ENCODE assay signal across 16 cellular contexts in genomic region chr6:52787917-52788316, GRCh38. TPM values are rescaled to one million over a fixed set of nuclear protein-coding genes. Genes with fewer than 3 reads are reported as not detected.
DNase-seq lines count a peak whose midpoint lies in the region; TF ChIP-seq lines count a peak whose summit lies in the region.
"Had no signal": no experiment of that assay in that cellular context is flagged by ENCODE, and none has a peak within 500 bp of the region (broad histone marks: within the 10 kb centered on the region; RNA-seq: fewer than 3 reads in every experiment).

No MANE protein-coding gene starts in this region.

- H3K9me3 Mint-ChIP-seq in nephron (peaks cover 3% of the 10 kb centered on the region), type B pancreatic cell (peaks cover 6% of the 10 kb centered on the region)

- 28 to 38% (median 30%) methylated on average over 3 of the region's 3 CpGs for WGBS in adrenal gland, 4 donors
- WGBS in hepatocyte (ENCODE audit: low lambda C conversion rate, missing lambda C conversion rate), result 41% methylated on average over 3 of the region's 3 CpGs
- WGBS in testis, 2 donors, result 23 to 29% methylated on average over 3 of the region's 3 CpGs

- no peaks in the 10 kb centered on the region for H3K9me2 ChIP-seq in hepatocyte (replicated peaks; ENCODE audit: insufficient read depth)

- H3K4me3 Mint-ChIP-seq in nephron (no peak overlapping the region), type B pancreatic cell (no peak overlapping the region)
- H3K4me3 Mint-ChIP-seq: CD8-positive, alpha-beta memory T cell had no signal

- H3K36me3 Mint-ChIP-seq in nephron (ENCODE audit: low read depth) (peaks cover 5% of the 10 kb centered on the region), type B pancreatic cell (no peaks in the 10 kb centered on the region)

- H2AFZ ChIP-seq in hepatocyte, result no peak overlapping the region

- H3K4me1 ChIP-seq in adrenal gland (replicated peaks in 1 of 2), result peaks cover 0 to 5% of the 10 kb centered on the region in 2 donors
- peaks cover 5% of the 10 kb centered on the region for H3K4me1 ChIP-seq in hepatocyte (ENCODE audit: insufficient read depth)
- peaks cover 10% of the 10 kb centered on the region for H3K4me1 ChIP-seq in testis
- H3K4me1 ChIP-seq in ascending aorta, result no peaks in the 10 kb centered on the region
- no peaks in the 10 kb centered on the region for H3K4me1 ChIP-seq in uterus
- H3K4me1 ChIP-seq: BLaER1 treated with 17β-estradiol and CSF1 and Interleukin-3, amounts not matched to agents 10 nM and 100 nM had no signal

- TF ChIP-seq POLR2A in adrenal gland (IDR thresholded peaks at IDR 0.05) (no peak), testis (IDR thresholded peaks at IDR 0.05) (no peak), uterus (IDR thresholded peaks at IDR 0.05) (no peak)

- H3K36me3 ChIP-seq in adrenal gland (replicated peaks in 1 of 2), result no peaks in the 10 kb centered on the region
- no peaks in the 10 kb centered on the region for H3K36me3 ChIP-seq in hepatocyte (replicated peaks; ENCODE audit: insufficient read depth, low read depth)
- H3K36me3 ChIP-seq in testis (ENCODE audit: low read depth, missing control alignments), result no peaks in the 10 kb centered on the region
- H3K36me3 ChIP-seq in ascending aorta, result no peaks in the 10 kb centered on the region
- H3K36me3 ChIP-seq in uterus, result no peaks in the 10 kb centered on the region
- H3K36me3 ChIP-seq: BLaER1 treated with 17β-estradiol and CSF1 and Interleukin-3, amounts not matched to agents 10 nM and 100 nM had no signal

- H3K27ac ChIP-seq in adrenal gland (peak overlapping the region; percentile 30 to 81 (median 75)), hepatocyte (peak overlapping the region; percentile 70), testis (peak overlapping the region; percentile 29 to 50), ascending aorta (no peak overlapping the region), uterus (no peak overlapping the region)
- H3K27ac ChIP-seq: BLaER1 treated with 17β-estradiol and CSF1 and Interleukin-3, amounts not matched to agents 10 nM and 100 nM had no signal

- intact Hi-C loops in adrenal gland (cut with DNase I), result no loop called here
- intact Hi-C loops in testis (cut with DNase I; ENCODE audit: low total_unique reads), result no loop called here
- intact Hi-C loops in ascending aorta (cut with DNase I), result loop anchor here (2.0 kb wide), 1 partner anchor 39 kb away; no protein-coding TSS in a partner anchor
- intact Hi-C loops in uterus (cut with DNase I; ENCODE audit: low total_unique reads), result no loop called here

- no peaks in the 10 kb centered on the region for H3K4me1 Mint-ChIP-seq in nephron
- H3K4me1 Mint-ChIP-seq in type B pancreatic cell (ENCODE audit: unreplicated experiment), result no peaks in the 10 kb centered on the region
- H3K4me1 Mint-ChIP-seq: CD8-positive, alpha-beta memory T cell had no signal

- no peaks in the 10 kb centered on the region for H4K20me1 ChIP-seq in hepatocyte (ENCODE audit: insufficient read depth, poor library complexity, severe bottlenecking)
- H4K20me1 ChIP-seq: BLaER1 treated with 17β-estradiol and CSF1 and Interleukin-3, amounts not matched to agents 10 nM and 100 nM had no signal

- H3K27ac Mint-ChIP-seq in nephron (peak overlapping the region in 2 of 3 experiments; percentile 39 to 80), type B pancreatic cell (no peak overlapping the region)
- H3K27ac Mint-ChIP-seq: CD8-positive, alpha-beta memory T cell had no signal

- H3K27me3 ChIP-seq in adrenal gland (no peaks in the 10 kb centered on the region), hepatocyte (no peaks in the 10 kb centered on the region), testis (no peaks in the 10 kb centered on the region), ascending aorta (no peaks in the 10 kb centered on the region), uterus (no peaks in the 10 kb centered on the region)
- H3K27me3 ChIP-seq: BLaER1 treated with 17β-estradiol and CSF1 and Interleukin-3, amounts not matched to agents 10 nM and 100 nM had no signal

- H3K9me3 ChIP-seq in adrenal gland (replicated peaks in 1 of 3) (no peaks in the 10 kb centered on the region), hepatocyte (ENCODE audit: low read depth) (no peaks in the 10 kb centered on the region), testis (no peaks in the 10 kb centered on the region), ascending aorta (no peaks in the 10 kb centered on the region), uterus (no peaks in the 10 kb centered on the region)

- H3K4me3 ChIP-seq in adrenal gland (no peak overlapping the region), hepatocyte (no peak overlapping the region), testis (no peak overlapping the region), ascending aorta (no peak overlapping the region), uterus (no peak overlapping the region)
- H3K4me3 ChIP-seq: BLaER1 treated with 17β-estradiol and CSF1 and Interleukin-3, amounts not matched to agents 10 nM and 100 nM had no signal

- H3K79me2 ChIP-seq in hepatocyte, result no peaks in the 10 kb centered on the region

- H3K27me3 Mint-ChIP-seq in nephron (ENCODE audit: low read depth), result no peaks in the 10 kb centered on the region
- H3K27me3 Mint-ChIP-seq in type B pancreatic cell, result no peaks in the 10 kb centered on the region

- TF ChIP-seq CTCF in adrenal gland (IDR thresholded peaks at IDR 0.05), result no peak
- no peak for TF ChIP-seq CTCF in hepatocyte (IDR thresholded peaks at IDR 0.05; ENCODE audit: poor library complexity)
- no peak for TF ChIP-seq CTCF in nephron (IDR thresholded peaks at IDR 0.05; ENCODE audit: unreplicated experiment in 3 of 3)
- no peak for TF ChIP-seq CTCF in testis (IDR thresholded peaks at IDR 0.05)
- no peak for TF ChIP-seq CTCF in ascending aorta (IDR thresholded peaks at IDR 0.05)
- no peak for TF ChIP-seq CTCF in type B pancreatic cell (conservative IDR thresholded peaks at IDR 0.05)
- no peak for TF ChIP-seq CTCF in uterus (IDR thresholded peaks at IDR 0.05)

- peak overlapping the region; percentile 58 for H3K4me2 ChIP-seq in hepatocyte
- H3K4me2 ChIP-seq: BLaER1 treated with 17β-estradiol and CSF1 and Interleukin-3, amounts not matched to agents 10 nM and 100 nM had no signal

- DNase-seq in adrenal gland (peak in 4 of 7 donors; percentile 38 to 59 (median 46)), hepatocyte (ENCODE audit: low spot score) (peak; percentile 28), testis (no peak), ascending aorta (ENCODE audit: low spot score in 2 of 2) (no peak), type B pancreatic cell (ENCODE audit: extremely low spot score, unreplicated experiment) (no peak), uterus (no peak)
- DNase-seq: CD8-positive, alpha-beta memory T cell; DMS79; NCI-H1694 treated with DMSO at 0.1 percent for 48 hours; NCI-H774; SHP77 treated with DMSO at 0.1 percent for 48 hours had no signal

RNA-seq across cellular contexts. Expression of gene GSTA1, which starts 15.7 kb away (rescaled TPM):
- total RNA-seq in adrenal gland, result 1,000 to 10,000 TPM in 3 of 8 donors, 100 to 1,000 TPM in 5; 185 to 5,177 (median 599) TPM
- polyA plus RNA-seq in adrenal gland, result 1,000 to 10,000 TPM in 2 of 3 donors, 100 to 1,000 TPM in 1; 118 to 3,206 (median 1,070) TPM
- 1,177 and 1,195 TPM in 2 replicates for total RNA-seq in hepatocyte
- 767 and 1,158 TPM in 2 replicates for polyA plus RNA-seq in hepatocyte
- 100 to 1,000 TPM; 307 to 349 TPM for total RNA-seq in testis
- 577 TPM for polyA plus RNA-seq in testis (ENCODE audit: insufficient read depth, low read depth, low replicate concordance)
- total RNA-seq in ascending aorta, result 26.7 TPM
- 175 and 247 TPM in 2 replicates for total RNA-seq in type B pancreatic cell (ENCODE audit: low replicate concordance)
- under 1 TPM in 2 of 4 donors, not detected in 2; 0.90 to 0.95 TPM for total RNA-seq in uterus
- total RNA-seq: CD8-positive, alpha-beta memory T cell; H1; NCI-H460 had no signal
- polyA plus RNA-seq: CD8-positive, alpha-beta memory T cell had no signal

RNA-seq across cellular contexts. Expression of gene GSTA2, which starts 24.6 kb away (rescaled TPM):
- total RNA-seq in adrenal gland (1 to 10 TPM in 7 of 8 donors, under 1 TPM in 1; 0.46 to 4.9 (median 1.8) TPM), hepatocyte (402 and 441 TPM in 2 replicates), testis (10 to 100 TPM; 85.9 to 89.9 TPM), ascending aorta (not detected), type B pancreatic cell (ENCODE audit: low replicate concordance) (20.7 and 25.3 TPM in 2 replicates), uterus (not detected)
- polyA plus RNA-seq in adrenal gland (1 to 10 TPM in 2 of 3 donors, under 1 TPM in 1; 0.32 to 8.4 (median 2.0) TPM), hepatocyte (305 and 383 TPM in 2 replicates), testis (ENCODE audit: insufficient read depth, low read depth, low replicate concordance) (65.4 TPM)
- total RNA-seq: CD8-positive, alpha-beta memory T cell; H1; NCI-H460; RPMI7951 had no signal
- polyA plus RNA-seq: CD8-positive, alpha-beta memory T cell had no signal

RNA-seq across cellular contexts. Expression of gene GSTA5, which starts 52.7 kb away (rescaled TPM):
- total RNA-seq in adrenal gland (not detected), hepatocyte (not detected in 2 replicates), testis (not detected), ascending aorta (not detected), type B pancreatic cell (ENCODE audit: low replicate concordance) (not detected in 2 replicates), uterus (not detected)
- polyA plus RNA-seq in adrenal gland (not detected), hepatocyte (not detected in 2 replicates), testis (ENCODE audit: insufficient read depth, low read depth, low replicate concordance) (not detected)
- total RNA-seq: CD8-positive, alpha-beta memory T cell; H1; NCI-H460; RPMI7951 had no signal
- polyA plus RNA-seq: CD8-positive, alpha-beta memory T cell; H1 had no signal

Comparison
In these comparisons a context has a peak if more than half of its experiments do, and no peak if none do; other contexts are left out.
1. DNase-seq: peak in adrenal gland (4 of 7) and hepatocyte (single experiment); none in testis (single experiment), ascending aorta (0 of 2), type B pancreatic cell (single experiment) and uterus (0 of 2).
2. H3K27ac ChIP-seq: peak in adrenal gland (5 of 5), hepatocyte (single experiment) and testis (2 of 2); none in ascending aorta (0 of 2) and uterus (0 of 2).
3. RNA of gene GSTA1, which starts 15.7 kb away (total RNA-seq): 1,177 to 1,195 TPM in hepatocyte, 185 to 5,177 TPM in adrenal gland, 307 to 349 TPM in testis, 175 to 247 TPM in type B pancreatic cell and 26.7 TPM in ascending aorta (single experiment); 0.90 to 0.95 TPM in uterus; every median in the first group is over 10 times any median in the second.